ENCODE assay signal across 8 cellular contexts in the genomic region with DNA sequence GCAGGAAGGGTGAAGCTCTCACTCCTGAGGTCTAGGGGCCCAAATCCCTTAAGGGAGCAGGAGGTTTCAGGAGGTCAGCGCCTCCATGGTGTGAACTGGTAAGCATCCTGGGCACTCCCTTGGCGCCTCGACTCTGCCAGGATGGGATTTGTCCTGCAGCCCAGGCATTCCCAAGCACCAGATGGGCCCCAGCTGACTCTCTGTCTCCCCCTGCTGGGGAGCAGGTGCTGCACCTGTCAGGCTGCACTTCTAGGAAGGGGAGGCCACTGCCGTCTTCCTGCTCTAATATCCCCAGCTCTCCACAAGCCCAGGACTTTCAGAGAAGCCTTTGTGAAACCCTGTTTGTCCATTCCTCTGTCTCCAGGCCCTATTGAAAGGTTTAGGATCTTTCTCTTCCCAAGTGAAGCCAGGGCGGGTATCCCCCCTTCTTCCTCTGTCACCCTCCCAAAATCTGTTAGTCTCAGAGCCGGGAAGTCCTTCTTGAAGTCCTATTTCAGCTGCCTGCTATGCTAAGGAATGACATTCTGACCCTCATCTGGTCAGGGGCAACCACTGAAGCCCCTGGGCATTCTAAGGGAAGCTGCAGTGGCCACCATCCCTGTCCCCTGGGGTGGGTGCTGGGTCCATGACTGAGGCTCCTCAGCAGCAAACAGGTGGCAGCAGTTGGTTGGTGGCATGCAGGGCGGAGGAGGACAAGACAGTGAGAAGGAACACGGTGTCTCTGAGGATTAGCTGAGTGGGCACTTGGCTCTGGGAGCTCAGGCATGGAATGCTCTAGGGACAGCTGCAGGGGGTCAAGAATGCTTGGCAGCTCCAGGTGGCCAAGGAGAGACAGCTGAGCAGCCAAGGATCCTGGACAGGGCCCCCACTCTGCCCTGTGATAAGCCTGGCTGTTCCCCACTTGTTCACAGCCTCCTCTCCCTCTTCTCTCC. TPM values are rescaled to one million over a fixed set of nuclear protein-coding genes. Genes with fewer than 3 reads are reported as not detected.
DNase-seq lines count a peak whose midpoint lies in the region; ATAC-seq and FAIRE-seq lines count a peak whose summit lies in the region.

No MANE protein-coding gene starts in this region.

- H3K4me3 ChIP-seq in GM23248 = no peak overlapping the region

- H3K27ac ChIP-seq in GM23248 = no peak overlapping the region

- no peaks in the 10 kb centered on the region for H3K27me3 ChIP-seq in GM23248 (replicated peaks; ENCODE audit: insufficient read depth)

- no peaks in the 10 kb centered on the region for H4K20me1 ChIP-seq in GM23248 (ENCODE audit: insufficient read depth)

- H3K4me2 ChIP-seq in GM23248 (ENCODE audit: unreplicated experiment) = no peak overlapping the region

- H3F3A ChIP-seq in GM23248 (ENCODE audit: insufficient read depth) = peaks cover 10% of the 10 kb centered on the region; the same call in 1 of the 2 replicates

- DNase-seq in C1 segment of cervical spinal cord (lab: John Stamatoyannopoulos, UW) (peak in 8 of 14 donors; percentile 18 to 60 (median 46)), GM23248 (peak; percentile 73), NOMO-1 treated with DMSO at 0.1 percent for 48 hours (lab: John Stamatoyannopoulos, UW; ENCODE audit: unreplicated experiment) (peak; percentile 23), frontal cortex (ENCODE audit: low spot score in 2 of 2) (peak; percentile 59 to 78), pons (ENCODE audit: low spot score) (peak; percentile 65)

- H3K36me3 Mint-ChIP-seq in activated T-helper 17 cell treated with anti-CD3 and anti-CD28 coated beads, Interleukin-2, amount 50 U/mL, for 72 hours (ENCODE audit: low read depth) = no peaks in the 10 kb centered on the region

- WGBS in GM23248 (ENCODE audit: low coverage in 1 of 2, low lambda C conversion rate in 2 of 2, missing lambda C conversion rate in 2 of 2), 2 experiments = 57 to 65% methylated on average over 8 of the region's 8 CpGs

- H2AFZ ChIP-seq in GM23248 = no peak overlapping the region

- FAIRE-seq in frontal cortex (lab: Jason Lieb, UNC) = no peak

- H3K9me3 ChIP-seq in GM23248 (ENCODE audit: low read depth) = no peaks in the 10 kb centered on the region

- no peaks in the 10 kb centered on the region for H3K9me3 Mint-ChIP-seq in activated T-helper 17 cell treated with anti-CD3 and anti-CD28 coated beads, Interleukin-2, amount 50 U/mL, for 72 hours

- no peaks in the 10 kb centered on the region for H3K4me1 Mint-ChIP-seq in activated T-helper 17 cell treated with anti-CD3 and anti-CD28 coated beads, Interleukin-2, amount 50 U/mL, for 72 hours

- H3K9me2 ChIP-seq in GM23248 (ENCODE audit: insufficient read depth) = no peaks in the 10 kb centered on the region

- H3K79me2 ChIP-seq in GM23248 (ENCODE audit: insufficient read depth) = no peaks in the 10 kb centered on the region

- peaks cover 3% of the 10 kb centered on the region for H3K27me3 Mint-ChIP-seq in activated T-helper 17 cell treated with anti-CD3 and anti-CD28 coated beads, Interleukin-2, amount 50 U/mL, for 72 hours

- no peak overlapping the region for H3K9ac ChIP-seq in GM23248

- ATAC-seq in activated T-helper 17 cell treated with anti-CD3 and anti-CD28 coated beads, Interleukin-2, amount 50 U/mL, for 72 hours (replicated peaks) = peak; percentile 62
- ATAC-seq in GM21360 (IDR thresholded peaks at IDR 0.05; ENCODE audit: unreplicated experiment) (no peak), GM21528 (IDR thresholded peaks at IDR 0.05; ENCODE audit: low FRiP score, unreplicated experiment) (no peak)

- no peak overlapping the region for H3K4me3 Mint-ChIP-seq in activated T-helper 17 cell treated with anti-CD3 and anti-CD28 coated beads, Interleukin-2, amount 50 U/mL, for 72 hours

- no peak overlapping the region for H3K27ac Mint-ChIP-seq in activated T-helper 17 cell treated with anti-CD3 and anti-CD28 coated beads, Interleukin-2, amount 50 U/mL, for 72 hours

- in situ Hi-C loops in GM23248 (cut with MboI) = no loop called here

- H3K4me1 ChIP-seq in GM23248 (ENCODE audit: insufficient read depth) = peaks cover 19% of the 10 kb centered on the region

- no peaks in the 10 kb centered on the region for H3K36me3 ChIP-seq in GM23248 (ENCODE audit: low read depth)

RNA-seq across cellular contexts. Expression of a gene that starts 3.2 kb away (rescaled TPM):
- 0.11 and 1.4 TPM in 2 replicates for total RNA-seq in GM23248 (2014; rRNA removed; shearing (Covaris generic))
- polyA plus RNA-seq in GM23248 (2016; fragmentation: Nextera tagmentation; extraction: Ambion mirVana) = 0.34 and 0.89 TPM in 2 replicates
- total RNA-seq in activated T-helper 17 cell treated with anti-CD3 and anti-CD28 coated beads, Interleukin-2, amount 50 U/mL, for 72 hours = not detected
- not detected for total RNA-seq in frontal cortex

RNA-seq across cellular contexts. Expression of a gene that starts 14.1 kb away (rescaled TPM):
- total RNA-seq in GM23248 (2014; rRNA removed; shearing (Covaris generic)) = 0.22 and 0.63 TPM in 2 replicates
- 0.23 TPM in 1 of 2 replicates, not detected in the other for polyA plus RNA-seq in GM23248 (2016; fragmentation: Nextera tagmentation; extraction: Ambion mirVana)
- not detected for total RNA-seq in activated T-helper 17 cell treated with anti-CD3 and anti-CD28 coated beads, Interleukin-2, amount 50 U/mL, for 72 hours
- total RNA-seq in frontal cortex = not detected

RNA-seq across cellular contexts. Expression of a gene that starts 44.9 kb away (rescaled TPM):
- 0.89 and 5.8 TPM in 2 replicates for total RNA-seq in GM23248 (2014; rRNA removed; shearing (Covaris generic))
- polyA plus RNA-seq in GM23248 (2016; fragmentation: Nextera tagmentation; extraction: Ambion mirVana) = 2.2 and 3.3 TPM in 2 replicates
- total RNA-seq in activated T-helper 17 cell treated with anti-CD3 and anti-CD28 coated beads, Interleukin-2, amount 50 U/mL, for 72 hours = not detected
- 11.0 TPM for total RNA-seq in frontal cortex

RNA-seq across cellular contexts. Expression of a gene that starts 57.0 kb away (rescaled TPM):
- not detected in 2 replicates for total RNA-seq in GM23248 (2014; rRNA removed; shearing (Covaris generic))
- not detected in 2 replicates for polyA plus RNA-seq in GM23248 (2016; fragmentation: Nextera tagmentation; extraction: Ambion mirVana)
- 1 to 10 TPM; 2.8 to 6.7 TPM for total RNA-seq in activated T-helper 17 cell treated with anti-CD3 and anti-CD28 coated beads, Interleukin-2, amount 50 U/mL, for 72 hours
- total RNA-seq in frontal cortex = 1.6 TPM

Comparison
In these comparisons a context has a peak if more than half of its experiments do, and no peak if none do; other contexts are left out.
1. DNase-seq: peak in every context shown above with its lines; median percentile 73 in GM23248; 68 in frontal cortex; 65 in pons; 46 in C1 segment of cervical spinal cord; 23 in NOMO-1 treated with DMSO at 0.1 percent for 48 hours.